1 cellular context compared by ENCODE assay signal in genomic region chr13:91087276-91087675, GRCh38.
TF ChIP-seq lines count a peak whose summit lies in the region.

No MANE protein-coding gene starts in this region.

TF ChIP-seq in GM23338, 12 proteins besides CTCF, POLR2A, EP300 and RAD21:
- TF ChIP-seq REST (IDR thresholded peaks at IDR 0.05; ENCODE audit: unreplicated experiment) (no peak), ZNF331 (CRISPR knock-in tag; IDR thresholded peaks at IDR 0.05; ENCODE audit: low read depth) (no peak), STAT1 (IDR thresholded peaks at IDR 0.05; ENCODE audit: unreplicated experiment) (no peak), CREB1 (CRISPR knock-in tag; IDR thresholded peaks at IDR 0.05; ENCODE audit: low read depth) (no peak), NANOG (IDR thresholded peaks at IDR 0.05; ENCODE audit: borderline replicate concordance) (no peak), EZH2phosphoT487 (IDR thresholded peaks at IDR 0.05; ENCODE audit: unreplicated experiment) (no peak), POLR2AphosphoS5 (IDR thresholded peaks at IDR 0.05; ENCODE audit: low read depth) (no peak)
- TF ChIP-seq, protein P1, sequence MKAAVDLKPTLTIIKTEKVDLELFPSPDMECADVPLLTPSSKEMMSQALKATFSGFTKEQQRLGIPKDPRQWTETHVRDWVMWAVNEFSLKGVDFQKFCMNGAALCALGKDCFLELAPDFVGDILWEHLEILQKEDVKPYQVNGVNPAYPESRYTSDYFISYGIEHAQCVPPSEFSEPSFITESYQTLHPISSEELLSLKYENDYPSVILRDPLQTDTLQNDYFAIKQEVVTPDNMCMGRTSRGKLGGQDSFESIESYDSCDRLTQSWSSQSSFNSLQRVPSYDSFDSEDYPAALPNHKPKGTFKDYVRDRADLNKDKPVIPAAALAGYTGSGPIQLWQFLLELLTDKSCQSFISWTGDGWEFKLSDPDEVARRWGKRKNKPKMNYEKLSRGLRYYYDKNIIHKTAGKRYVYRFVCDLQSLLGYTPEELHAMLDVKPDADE (IDR thresholded peaks at IDR 0.05) = no peak
- TF ChIP-seq, protein P2, sequence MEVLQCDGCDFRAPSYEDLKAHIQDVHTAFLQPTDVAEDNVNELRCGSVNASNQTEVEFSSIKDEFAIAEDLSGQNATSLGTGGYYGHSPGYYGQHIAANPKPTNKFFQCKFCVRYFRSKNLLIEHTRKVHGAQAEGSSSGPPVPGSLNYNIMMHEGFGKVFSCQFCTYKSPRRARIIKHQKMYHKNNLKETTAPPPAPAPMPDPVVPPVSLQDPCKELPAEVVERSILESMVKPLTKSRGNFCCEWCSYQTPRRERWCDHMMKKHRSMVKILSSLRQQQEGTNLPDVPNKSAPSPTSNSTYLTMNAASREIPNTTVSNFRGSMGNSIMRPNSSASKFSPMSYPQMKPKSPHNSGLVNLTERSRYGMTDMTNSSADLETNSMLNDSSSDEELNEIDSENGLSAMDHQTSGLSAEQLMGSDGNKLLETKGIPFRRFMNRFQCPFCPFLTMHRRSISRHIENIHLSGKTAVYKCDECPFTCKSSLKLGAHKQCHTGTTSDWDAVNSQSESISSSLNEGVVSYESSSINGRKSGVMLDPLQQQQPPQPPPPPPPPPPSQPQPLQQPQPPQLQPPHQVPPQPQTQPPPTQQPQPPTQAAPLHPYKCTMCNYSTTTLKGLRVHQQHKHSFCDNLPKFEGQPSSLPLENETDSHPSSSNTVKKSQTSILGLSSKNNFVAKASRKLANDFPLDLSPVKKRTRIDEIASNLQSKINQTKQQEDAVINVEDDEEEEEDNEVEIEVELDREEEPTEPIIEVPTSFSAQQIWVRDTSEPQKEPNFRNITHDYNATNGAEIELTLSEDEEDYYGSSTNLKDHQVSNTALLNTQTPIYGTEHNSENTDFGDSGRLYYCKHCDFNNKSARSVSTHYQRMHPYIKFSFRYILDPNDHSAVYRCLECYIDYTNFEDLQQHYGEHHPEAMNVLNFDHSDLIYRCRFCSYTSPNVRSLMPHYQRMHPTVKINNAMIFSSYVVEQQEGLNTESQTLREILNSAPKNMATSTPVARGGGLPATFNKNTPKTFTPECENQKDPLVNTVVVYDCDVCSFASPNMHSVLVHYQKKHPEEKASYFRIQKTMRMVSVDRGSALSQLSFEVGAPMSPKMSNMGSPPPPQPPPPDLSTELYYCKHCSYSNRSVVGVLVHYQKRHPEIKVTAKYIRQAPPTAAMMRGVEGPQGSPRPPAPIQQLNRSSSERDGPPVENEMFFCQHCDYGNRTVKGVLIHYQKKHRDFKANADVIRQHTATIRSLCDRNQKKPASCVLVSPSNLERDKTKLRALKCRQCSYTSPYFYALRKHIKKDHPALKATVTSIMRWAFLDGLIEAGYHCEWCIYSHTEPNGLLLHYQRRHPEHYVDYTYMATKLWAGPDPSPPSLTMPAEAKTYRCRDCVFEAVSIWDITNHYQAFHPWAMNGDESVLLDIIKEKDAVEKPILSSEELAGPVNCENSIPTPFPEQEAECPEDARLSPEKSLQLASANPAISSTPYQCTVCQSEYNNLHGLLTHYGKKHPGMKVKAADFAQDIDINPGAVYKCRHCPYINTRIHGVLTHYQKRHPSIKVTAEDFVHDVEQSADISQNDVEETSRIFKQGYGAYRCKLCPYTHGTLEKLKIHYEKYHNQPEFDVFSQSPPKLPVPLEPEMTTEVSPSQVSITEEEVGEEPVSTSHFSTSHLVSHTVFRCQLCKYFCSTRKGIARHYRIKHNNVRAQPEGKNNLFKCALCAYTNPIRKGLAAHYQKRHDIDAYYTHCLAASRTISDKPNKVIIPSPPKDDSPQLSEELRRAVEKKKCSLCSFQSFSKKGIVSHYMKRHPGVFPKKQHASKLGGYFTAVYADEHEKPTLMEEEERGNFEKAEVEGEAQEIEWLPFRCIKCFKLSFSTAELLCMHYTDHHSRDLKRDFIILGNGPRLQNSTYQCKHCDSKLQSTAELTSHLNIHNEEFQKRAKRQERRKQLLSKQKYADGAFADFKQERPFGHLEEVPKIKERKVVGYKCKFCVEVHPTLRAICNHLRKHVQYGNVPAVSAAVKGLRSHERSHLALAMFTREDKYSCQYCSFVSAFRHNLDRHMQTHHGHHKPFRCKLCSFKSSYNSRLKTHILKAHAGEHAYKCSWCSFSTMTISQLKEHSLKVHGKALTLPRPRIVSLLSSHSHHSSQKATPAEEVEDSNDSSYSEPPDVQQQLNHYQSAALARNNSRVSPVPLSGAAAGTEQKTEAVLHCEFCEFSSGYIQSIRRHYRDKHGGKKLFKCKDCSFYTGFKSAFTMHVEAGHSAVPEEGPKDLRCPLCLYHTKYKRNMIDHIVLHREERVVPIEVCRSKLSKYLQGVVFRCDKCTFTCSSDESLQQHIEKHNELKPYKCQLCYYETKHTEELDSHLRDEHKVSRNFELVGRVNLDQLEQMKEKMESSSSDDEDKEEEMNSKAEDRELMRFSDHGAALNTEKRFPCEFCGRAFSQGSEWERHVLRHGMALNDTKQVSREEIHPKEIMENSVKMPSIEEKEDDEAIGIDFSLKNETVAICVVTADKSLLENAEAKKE (CRISPR knock-in tag; IDR thresholded peaks at IDR 0.05) = no peak
